ENCODE assay signal across 2 cellular contexts in genomic region chr22:46360891-46361290, GRCh38.
TF ChIP-seq lines count a peak whose summit lies in the region.

No MANE protein-coding gene starts in this region.

TF ChIP-seq in endothelial cell of umbilical vein, 7 proteins besides CTCF, POLR2A, EP300 and RAD21 (continued from another document):
- TF ChIP-seq MAX (IDR thresholded peaks at IDR 0.05; ENCODE audit: insufficient read depth, insufficient read length) (no peak), JUN (IDR thresholded peaks at IDR 0.05; ENCODE audit: borderline replicate concordance, insufficient read depth, insufficient read length, low read depth) (no peak), POLR2AphosphoS5 (IDR thresholded peaks at IDR 0.05; ENCODE audit: insufficient read depth, low read depth, low read length) (no peak), EZH2 (IDR thresholded peaks at IDR 0.05; ENCODE audit: borderline replicate concordance, low read depth, low read length, severe bottlenecking) (no peak)

TF ChIP-seq in HEK293T, 16 proteins besides CTCF, POLR2A, EP300 and RAD21 (continued from another document):
- TF ChIP-seq PKNOX1 (IDR thresholded peaks at IDR 0.05) (no peak), FOXK2 (IDR thresholded peaks at IDR 0.05) (no peak), SUZ12 (IDR thresholded peaks at IDR 0.05) (no peak), BHLHE40 (IDR thresholded peaks at IDR 0.05; ENCODE audit: borderline replicate concordance) (no peak), LEF1 (IDR thresholded peaks at IDR 0.05; ENCODE audit: borderline replicate concordance) (no peak), ELF4 (IDR thresholded peaks at IDR 0.05) (no peak), FOXM1 (IDR thresholded peaks at IDR 0.05; ENCODE audit: borderline replicate concordance) (no peak), NFRKB (IDR thresholded peaks at IDR 0.05) (no peak), FOXA1 (IDR thresholded peaks at IDR 0.05) (no peak), L3MBTL2 (conservative IDR thresholded peaks at IDR 0.05) (no peak), HDGF (IDR thresholded peaks at IDR 0.05; ENCODE audit: borderline replicate concordance) (no peak), ARNT (IDR thresholded peaks at IDR 0.05) (no peak)
